ENCODE assay signal across 12 cellular contexts in genomic region chr14:77613207-77613606, GRCh38. TPM values are rescaled to one million over a fixed set of nuclear protein-coding genes. Genes with fewer than 3 reads are reported as not detected.
A peak's percentile ranks its signal among the peaks of the same experiment; 100 is the strongest.
DNase-seq lines count a peak whose midpoint lies in the region; ATAC-seq, FAIRE-seq and TF ChIP-seq lines count a peak whose summit lies in the region.
"Had no signal": no experiment of that assay in that cellular context is flagged by ENCODE, and none has a peak within 500 bp of the region (broad histone marks: within the 10 kb centered on the region; RNA-seq: fewer than 3 reads in every experiment).

No MANE protein-coding gene starts in this region.

- H3K9me3 ChIP-seq in Karpas-422 (ENCODE audit: low read length) = no peaks in the 10 kb centered on the region

- H3K4me1 Mint-ChIP-seq in activated T-helper 17 cell treated with anti-CD3 and anti-CD28 coated beads, Interleukin-2, amount 50 U/mL, for 72 hours = peaks cover 30% of the 10 kb centered on the region
- H3K4me1 Mint-ChIP-seq in natural killer cell = peaks cover 44 to 53% of the 10 kb centered on the region in 2 donors

- peaks cover 4% of the 10 kb centered on the region; the same call in 1 of the 2 replicates for H3K36me3 ChIP-seq in Karpas-422 (ENCODE audit: insufficient read depth, low read length)

- FAIRE-seq in frontal cortex (lab: Jason Lieb, UNC) = no peak
- FAIRE-seq: D721Med, TTC549 had no signal

- peak overlapping the region; percentile 31 for H3K4me2 ChIP-seq in Karpas-422 (ENCODE audit: low read depth, low read length, poor library complexity, severe bottlenecking)

- H3K4me3 ChIP-seq in Karpas-422 (ENCODE audit: low read length) = peak overlapping the region; percentile 11; the same call in 1 of the 2 replicates
- H3K4me3 ChIP-seq: skin epidermis had no signal

- TF ChIP-seq CTCF in natural killer cell (IDR thresholded peaks at IDR 0.05) = no peak

- peaks cover 77% of the 10 kb centered on the region for H3K79me2 ChIP-seq in Karpas-422 (ENCODE audit: low read length)

- peak overlapping the region; percentile 77 for H3K27ac Mint-ChIP-seq in activated T-helper 17 cell treated with anti-CD3 and anti-CD28 coated beads, Interleukin-2, amount 50 U/mL, for 72 hours
- peak overlapping the region; percentile 76 to 92 for H3K27ac Mint-ChIP-seq in natural killer cell

- H3K27me3 Mint-ChIP-seq in activated T-helper 17 cell treated with anti-CD3 and anti-CD28 coated beads, Interleukin-2, amount 50 U/mL, for 72 hours = no peaks in the 10 kb centered on the region
- no peaks in the 10 kb centered on the region for H3K27me3 Mint-ChIP-seq in natural killer cell (ENCODE audit: low read depth in 2 of 2)

- no peaks in the 10 kb centered on the region for H3K27me3 ChIP-seq in Karpas-422 (ENCODE audit: low read length)

- H3K4me1 ChIP-seq in Karpas-422 (ENCODE audit: low read length) = peaks cover 48% of the 10 kb centered on the region

- H3K4me3 Mint-ChIP-seq in activated T-helper 17 cell treated with anti-CD3 and anti-CD28 coated beads, Interleukin-2, amount 50 U/mL, for 72 hours = peak overlapping the region; percentile 98
- H3K4me3 Mint-ChIP-seq in natural killer cell = peak overlapping the region; percentile 58

- peak overlapping the region; percentile 58 for H3K27ac ChIP-seq in Karpas-422 (ENCODE audit: low read length)

- DNase-seq in COR-L47 (lab: John Stamatoyannopoulos, UW) (peak; percentile 32), Karpas-422 (no peak), natural killer cell (no peak), SKM-1 treated with dmso at 0.1 percent for 144 hours (lab: John Stamatoyannopoulos, UW; ENCODE audit: unreplicated experiment) (no peak), frontal cortex (ENCODE audit: low spot score in 2 of 2) (no peak), DMS53 (lab: John Stamatoyannopoulos, UW) (no peak), AG20443 (ENCODE audit: low spot score) (no peak)
- DNase-seq: NCI-H1417 had no signal

- H3K9me2 ChIP-seq in Karpas-422 (replicated peaks; ENCODE audit: insufficient read depth, low read length) = no peaks in the 10 kb centered on the region

- H3K36me3 Mint-ChIP-seq in activated T-helper 17 cell treated with anti-CD3 and anti-CD28 coated beads, Interleukin-2, amount 50 U/mL, for 72 hours (ENCODE audit: low read depth) = peaks cover 21% of the 10 kb centered on the region
- no peaks in the 10 kb centered on the region for H3K36me3 Mint-ChIP-seq in natural killer cell

- peaks cover 2% of the 10 kb centered on the region; the same call in 1 of the 2 replicates for H4K20me1 ChIP-seq in Karpas-422 (ENCODE audit: insufficient read depth, low read depth, low read length)

- intact Hi-C loops in natural killer cell (cut with micrococcal nuclease) = no loop called here

- no peak overlapping the region for H2AFZ ChIP-seq in Karpas-422 (ENCODE audit: low read length)

- H3K9ac ChIP-seq in Karpas-422 (ENCODE audit: low read length) = peak overlapping the region; percentile 3

- H3K9me3 Mint-ChIP-seq in activated T-helper 17 cell treated with anti-CD3 and anti-CD28 coated beads, Interleukin-2, amount 50 U/mL, for 72 hours = no peaks in the 10 kb centered on the region
- H3K9me3 Mint-ChIP-seq in natural killer cell = no peaks in the 10 kb centered on the region

- ATAC-seq in activated T-helper 17 cell treated with anti-CD3 and anti-CD28 coated beads, Interleukin-2, amount 50 U/mL, for 72 hours (replicated peaks) = no peak
- ATAC-seq in natural killer cell = no peak

RNA-seq across cellular contexts. Expression of gene SPTLC2, which starts 3.2 kb away (rescaled TPM):
- 70.9 and 97.0 TPM in 2 replicates for total RNA-seq in Karpas-422 (2014; rRNA removed; shearing (Covaris generic); ENCODE audit: low replicate concordance)
- 10 to 100 TPM; 17.4 to 27.2 TPM for total RNA-seq in activated T-helper 17 cell treated with anti-CD3 and anti-CD28 coated beads, Interleukin-2, amount 50 U/mL, for 72 hours
- 10 to 100 TPM; 35.2 to 58.6 (median 50.4) TPM for total RNA-seq in natural killer cell
- 23.2 TPM for total RNA-seq in frontal cortex
